In the genomic region with DNA sequence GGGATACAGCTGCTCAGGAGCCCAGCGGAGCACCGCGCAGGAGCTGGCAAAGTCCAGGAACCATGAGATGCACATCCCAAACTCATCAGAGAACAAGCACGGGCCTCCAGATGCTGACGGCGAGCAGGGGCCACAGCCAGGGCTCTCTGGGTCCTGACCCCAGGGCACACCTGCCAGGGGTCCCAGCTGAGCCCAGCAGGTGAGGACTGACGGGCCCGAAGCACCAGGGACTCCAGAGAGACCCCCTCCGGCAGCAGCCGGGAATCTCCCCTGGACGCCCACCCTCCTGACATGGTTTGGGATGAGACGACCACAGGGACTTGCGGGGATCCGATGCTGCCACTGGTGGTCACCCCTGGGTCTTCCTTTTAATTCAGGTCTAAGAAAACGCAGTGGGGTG, we compare ENCODE assay signal across 16 cellular contexts. TPM values are rescaled to one million over a fixed set of nuclear protein-coding genes. Genes with fewer than 3 reads are reported as not detected.
DNase-seq lines count a peak whose midpoint lies in the region; ATAC-seq and TF ChIP-seq lines count a peak whose summit lies in the region.
"Had no signal": no experiment of that assay in that cellular context is flagged by ENCODE, and none has a peak within 500 bp of the region (broad histone marks: within the 10 kb centered on the region; RNA-seq: fewer than 3 reads in every experiment).

No MANE protein-coding gene starts in this region.

- H2AFZ ChIP-seq in osteoblast (ENCODE audit: low read length), result no peak overlapping the region
- H2AFZ ChIP-seq: GM23338 had no signal

- H3K4me3 ChIP-seq in osteoblast (ENCODE audit: insufficient read depth, low read length), result no peak overlapping the region
- H3K4me3 ChIP-seq in Caco-2 (ENCODE audit: low read depth, low read length), result no peak overlapping the region
- H3K4me3 ChIP-seq: A549, GM12878, GM23338 had no signal

- ATAC-seq in natural killer cell treated with Interleukin-12 subunit alpha and Interleukin-12 subunit beta and Interleukin-15 and Interleukin-18, amount 100 ng/mL, for 72 hours, result no peak
- no peak for ATAC-seq in natural killer cell
- ATAC-seq in omental fat pad (ENCODE audit: low FRiP score), result no peak
- ATAC-seq in effector memory CD8-positive, alpha-beta T cell (replicated peaks), result no peak
- ATAC-seq: A549, GM23338 had no signal

- no peaks in the 10 kb centered on the region for H3K9me3 ChIP-seq in osteoblast (ENCODE audit: low read depth, low read length)
- H3K9me3 ChIP-seq in Caco-2, result 0 out of 2 replicates have a peak, but pooled peaks cover 6% of the 10 kb centered on the region

- intact Hi-C loops in natural killer cell (cut with micrococcal nuclease), result no loop called here
- intact Hi-C loops in Caco-2 (cut with micrococcal nuclease; ENCODE audit: unreplicated experiment), result loop anchor here (10.0 kb wide), 1 partner anchor 51 kb away; no protein-coding TSS in a partner anchor

- H3K36me3 ChIP-seq in osteoblast (ENCODE audit: insufficient read depth, low read length) (no peaks in the 10 kb centered on the region), Caco-2 (ENCODE audit: control insufficient read depth, insufficient read depth, low read length) (no peaks in the 10 kb centered on the region)

- no peaks in the 10 kb centered on the region for H3K79me2 ChIP-seq in osteoblast (ENCODE audit: insufficient read depth, low read length)

- no peak overlapping the region for H3K27ac ChIP-seq in osteoblast (ENCODE audit: low read depth, low read length)
- H3K27ac ChIP-seq: A549 had no signal

- TF ChIP-seq CTCF in natural killer cell (IDR thresholded peaks at IDR 0.05), result no peak
- TF ChIP-seq CTCF in chondrocyte (IDR thresholded peaks at IDR 0.05), result no peak
- TF ChIP-seq CTCF in osteoblast (IDR thresholded peaks at IDR 0.05; ENCODE audit: extremely low read depth, low read depth, low read length), result no peak
- no peak for TF ChIP-seq CTCF in Caco-2 (IDR thresholded peaks at IDR 0.05; ENCODE audit: insufficient read depth in 1 of 2, low read depth in 1 of 2, low read length in 1 of 2, severe bottlenecking in 1 of 2, unreplicated experiment in 1 of 2)
- no peak for TF ChIP-seq CTCF in omental fat pad (IDR thresholded peaks at IDR 0.05)

- DNase-seq in natural killer cell treated with Interleukin-12 subunit alpha and Interleukin-12 subunit beta and Interleukin-15 and Interleukin-18, amount 100 ng/mL, for 72 hours (ENCODE audit: low spot score), result peak; percentile 56
- DNase-seq in natural killer cell (no peak), chondrocyte (ENCODE audit: low spot score) (peak; percentile 91), osteoblast (ENCODE audit: insufficient read length, low spot score, missing footprints) (peak; percentile 1), Caco-2 (no peak), omental fat pad (ENCODE audit: low spot score) (no peak)
- no peak for DNase-seq in effector memory CD8-positive, alpha-beta T cell
- DNase-seq: DMS79, H9 had no signal

- no TSS peak for BruUV-seq in Caco-2 (replicated peaks; lab: Mats Ljungman, UMichigan)

- no peaks in the 10 kb centered on the region for H4K20me1 ChIP-seq in osteoblast (ENCODE audit: insufficient read depth, low read length)

- CTCF ChIA-PET in Caco-2 (lab: Charles Lee), result interaction anchor here (0.6 kb wide), 1 partner anchor 333 kb away, joined by 4 read pairs; no protein-coding TSS in a partner anchor

- H3K27me3 Mint-ChIP-seq in natural killer cell treated with Interleukin-12 subunit alpha and Interleukin-12 subunit beta and Interleukin-15 and Interleukin-18, amount 100 ng/mL, for 72 hours, result no peaks in the 10 kb centered on the region
- H3K27me3 Mint-ChIP-seq in natural killer cell (ENCODE audit: low read depth in 2 of 2), result peaks cover 0 to 4% of the 10 kb centered on the region in 2 donors
- H3K27me3 Mint-ChIP-seq in chondrocyte (ENCODE audit: low read depth), result no peaks in the 10 kb centered on the region
- H3K27me3 Mint-ChIP-seq in Caco-2 (ENCODE audit: insufficient read depth, unreplicated experiment), result no peaks in the 10 kb centered on the region
- H3K27me3 Mint-ChIP-seq in effector memory CD8-positive, alpha-beta T cell, result peaks cover 11 to 40% of the 10 kb centered on the region in 2 donors

- H3K36me3 Mint-ChIP-seq in natural killer cell treated with Interleukin-12 subunit alpha and Interleukin-12 subunit beta and Interleukin-15 and Interleukin-18, amount 100 ng/mL, for 72 hours, result no peaks in the 10 kb centered on the region
- H3K36me3 Mint-ChIP-seq in natural killer cell (peaks cover 7% of the 10 kb centered on the region), chondrocyte (ENCODE audit: low read depth) (peaks cover 4% of the 10 kb centered on the region), Caco-2 (ENCODE audit: insufficient read depth, unreplicated experiment) (no peaks in the 10 kb centered on the region)
- H3K36me3 Mint-ChIP-seq in effector memory CD8-positive, alpha-beta T cell (ENCODE audit: insufficient read depth), result no peaks in the 10 kb centered on the region
- H3K36me3 Mint-ChIP-seq: IgD-negative memory B cell had no signal

- no peak overlapping the region for H3K4me3 Mint-ChIP-seq in natural killer cell treated with Interleukin-12 subunit alpha and Interleukin-12 subunit beta and Interleukin-15 and Interleukin-18, amount 100 ng/mL, for 72 hours
- H3K4me3 Mint-ChIP-seq in natural killer cell (no peak overlapping the region), chondrocyte (ENCODE audit: unreplicated experiment) (no peak overlapping the region), Caco-2 (ENCODE audit: unreplicated experiment) (no peak overlapping the region)
- H3K4me3 Mint-ChIP-seq in effector memory CD8-positive, alpha-beta T cell, result no peak overlapping the region
- H3K4me3 Mint-ChIP-seq: CD8-positive, alpha-beta memory T cell; GM23338; H9; IgD-negative memory B cell had no signal

- H3K9me3 Mint-ChIP-seq in natural killer cell treated with Interleukin-12 subunit alpha and Interleukin-12 subunit beta and Interleukin-15 and Interleukin-18, amount 100 ng/mL, for 72 hours, result no peaks in the 10 kb centered on the region
- peaks cover 0 to 3% of the 10 kb centered on the region in 2 donors for H3K9me3 Mint-ChIP-seq in natural killer cell
- peaks cover 13% of the 10 kb centered on the region for H3K9me3 Mint-ChIP-seq in chondrocyte (ENCODE audit: low read depth)
- H3K9me3 Mint-ChIP-seq in Caco-2 (ENCODE audit: unreplicated experiment), result no peaks in the 10 kb centered on the region
- H3K9me3 Mint-ChIP-seq in effector memory CD8-positive, alpha-beta T cell, result peaks cover 0 to 1% of the 10 kb centered on the region in 2 donors
- H3K9me3 Mint-ChIP-seq: GM23338 had no signal

- H3K4me2 ChIP-seq in osteoblast (ENCODE audit: insufficient read depth, low read length), result no peak overlapping the region
- H3K4me2 ChIP-seq: A549, GM23338 had no signal

- H3K4me1 Mint-ChIP-seq in natural killer cell treated with Interleukin-12 subunit alpha and Interleukin-12 subunit beta and Interleukin-15 and Interleukin-18, amount 100 ng/mL, for 72 hours (ENCODE audit: low read depth in 2 of 2), result peaks cover 0 to 3% of the 10 kb centered on the region in 2 donors
- H3K4me1 Mint-ChIP-seq in natural killer cell (no peaks in the 10 kb centered on the region), chondrocyte (ENCODE audit: low read depth) (no peaks in the 10 kb centered on the region), Caco-2 (ENCODE audit: low read depth, unreplicated experiment) (no peaks in the 10 kb centered on the region)
- no peaks in the 10 kb centered on the region for H3K4me1 Mint-ChIP-seq in effector memory CD8-positive, alpha-beta T cell (ENCODE audit: low read depth in 2 of 2)
- H3K4me1 Mint-ChIP-seq: GM23338, H9, IgD-negative memory B cell had no signal

- H3K27ac Mint-ChIP-seq in natural killer cell treated with Interleukin-12 subunit alpha and Interleukin-12 subunit beta and Interleukin-15 and Interleukin-18, amount 100 ng/mL, for 72 hours, result no peak overlapping the region
- H3K27ac Mint-ChIP-seq in natural killer cell, result no peak overlapping the region
- no peak overlapping the region for H3K27ac Mint-ChIP-seq in chondrocyte (ENCODE audit: unreplicated experiment)
- no peak overlapping the region for H3K27ac Mint-ChIP-seq in Caco-2 (ENCODE audit: unreplicated experiment)
- H3K27ac Mint-ChIP-seq in effector memory CD8-positive, alpha-beta T cell, result no peak overlapping the region
- H3K27ac Mint-ChIP-seq: CD8-positive, alpha-beta memory T cell; GM23338; H9; IgD-negative memory B cell had no signal

- H3K27me3 ChIP-seq in osteoblast (ENCODE audit: insufficient read depth, low read length) (no peaks in the 10 kb centered on the region), Caco-2 (replicated peaks; ENCODE audit: control insufficient read depth, insufficient read depth, low read length) (no peaks in the 10 kb centered on the region)

- no peaks in the 10 kb centered on the region for H3K4me1 ChIP-seq in osteoblast (ENCODE audit: insufficient read depth, low read length)
- no peaks in the 10 kb centered on the region for H3K4me1 ChIP-seq in Caco-2
- H3K4me1 ChIP-seq: A549 had no signal

- POLR2A ChIA-PET in Caco-2 (lab: Charles Lee), result no interaction called here

RNA-seq across cellular contexts. Expression of a gene that starts 22.1 kb away (rescaled TPM):
- total RNA-seq in natural killer cell treated with Interleukin-12 subunit alpha and Interleukin-12 subunit beta and Interleukin-15 and Interleukin-18, amount 100 ng/mL, for 72 hours, result not detected
- not detected for total RNA-seq in natural killer cell
- total RNA-seq in chondrocyte, result not detected in 3 replicates
- not detected in 2 replicates for total RNA-seq in osteoblast
- total RNA-seq in Caco-2 (2022), result not detected in 2 replicates
- total RNA-seq in omental fat pad, result not detected
- total RNA-seq: CD8-positive, alpha-beta memory T cell; G401; GM12878; GM23338; H9; HT-29 had no signal

RNA-seq across cellular contexts. Expression of a gene that starts 23.4 kb away (rescaled TPM):
- total RNA-seq in natural killer cell treated with Interleukin-12 subunit alpha and Interleukin-12 subunit beta and Interleukin-15 and Interleukin-18, amount 100 ng/mL, for 72 hours, result not detected
- total RNA-seq in natural killer cell (not detected), chondrocyte (0.17 to 0.23 TPM in 2 of 3 replicates, not detected in the other), osteoblast (not detected in 2 replicates), Caco-2 (2022) (not detected in 2 replicates), omental fat pad (not detected)
- total RNA-seq: G401, GM12878 had no signal

RNA-seq across cellular contexts. Expression of a gene that starts 49.2 kb away (rescaled TPM):
- 10 to 100 TPM in 1 of 2 donors, 1 to 10 TPM in 1; 4.5 to 14.8 TPM for total RNA-seq in natural killer cell treated with Interleukin-12 subunit alpha and Interleukin-12 subunit beta and Interleukin-15 and Interleukin-18, amount 100 ng/mL, for 72 hours
- total RNA-seq in natural killer cell (10 to 100 TPM; 67.7 to 96.1 (median 73.7) TPM), chondrocyte (0.38 to 0.77 TPM (median 0.50 TPM) in 3 replicates), osteoblast (under 0.01 and 0.88 TPM in 2 replicates), Caco-2 (2022) (0.14 TPM in 1 of 2 replicates, not detected in the other), omental fat pad (under 1 TPM in 1 of 4 donors, not detected in 3; 0.44 TPM)
- total RNA-seq: G401, GM12878, GM23338, H9, HT-29 had no signal

RNA-seq across cellular contexts. Expression of a gene that starts 53.8 kb away (rescaled TPM):
- total RNA-seq in natural killer cell treated with Interleukin-12 subunit alpha and Interleukin-12 subunit beta and Interleukin-15 and Interleukin-18, amount 100 ng/mL, for 72 hours, result not detected
- total RNA-seq in natural killer cell (1 to 10 TPM in 2 of 3 donors, not detected in 1; 1.0 to 1.7 TPM), chondrocyte (0.51 to 1.1 TPM (median 1.1 TPM) in 3 replicates), osteoblast (0.36 and 0.59 TPM in 2 replicates), Caco-2 (2022) (0.30 TPM in 1 of 2 replicates, not detected in the other), omental fat pad (1 to 10 TPM in 2 of 4 donors, under 1 TPM in 2; 0.36 to 2.5 (median 0.97) TPM)
- total RNA-seq: CD8-positive, alpha-beta memory T cell; G401; GM12878; H9; HT-29 had no signal

Comparison
In these comparisons a context has a peak if more than half of its experiments do, and no peak if none do; other contexts are left out.
1. DNase-seq: peak in natural killer cell treated with Interleukin-12 subunit alpha and Interleukin-12 subunit beta and Interleukin-15 and Interleukin-18, amount 100 ng/mL, for 72 hours (single experiment), chondrocyte (single experiment) and osteoblast (single experiment); none in natural killer cell (single experiment), Caco-2 (0 of 2), omental fat pad (single experiment) and effector memory CD8-positive, alpha-beta T cell (0 of 3).
2. RNA of a gene that starts 49.2 kb away (total RNA-seq): 67.7 to 96.1 TPM in natural killer cell; 4.5 to 14.8 TPM in natural killer cell treated with Interleukin-12 subunit alpha and Interleukin-12 subunit beta and Interleukin-15 and Interleukin-18, amount 100 ng/mL, for 72 hours, 0.38 to 0.77 TPM in chondrocyte, 0.14 TPM in Caco-2, under 0.01 to 0.88 TPM in osteoblast and 0.44 TPM in omental fat pad; every median in the first group is over 4 times any median in the second.